Comparison of ENCODE assay signal across 29 cellular contexts in the genomic region with DNA sequence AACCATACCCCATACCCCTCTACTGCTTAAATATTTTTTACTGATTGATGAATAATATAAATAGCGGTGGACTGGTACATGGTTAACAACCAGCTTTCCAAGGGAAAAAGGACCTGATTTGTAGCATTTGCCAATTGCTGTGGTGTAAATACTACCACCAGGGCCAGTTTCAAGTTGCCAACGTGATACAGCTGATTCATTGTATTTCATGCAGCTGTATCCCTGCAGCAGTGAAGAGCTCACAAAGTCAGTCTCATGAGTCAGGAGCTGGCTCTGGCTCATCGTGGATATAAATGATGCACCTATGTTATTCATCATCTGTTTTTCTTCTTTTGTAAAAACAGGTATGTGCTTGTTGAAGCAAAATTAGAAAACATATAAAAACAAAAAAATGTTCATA. TPM values are rescaled to one million over a fixed set of nuclear protein-coding genes. Genes with fewer than 3 reads are reported as not detected.
DNase-seq lines count a peak whose midpoint lies in the region; ATAC-seq and TF ChIP-seq lines count a peak whose summit lies in the region.
"Had no signal": no experiment of that assay in that cellular context is flagged by ENCODE, and none has a peak within 500 bp of the region (broad histone marks: within the 10 kb centered on the region; RNA-seq: fewer than 3 reads in every experiment).

No MANE protein-coding gene starts in this region.

- no peak overlapping the region for H3K4me2 ChIP-seq in GM23248 (ENCODE audit: unreplicated experiment)
- no peak overlapping the region for H3K4me2 ChIP-seq in PC-3 (ENCODE audit: low read length)

- WGBS in GM23248 (ENCODE audit: low coverage in 1 of 2, low lambda C conversion rate in 2 of 2, missing lambda C conversion rate in 2 of 2), 2 experiments: 42 to 56% methylated on average over 3 of the region's 3 CpGs

- H3K4me1 Mint-ChIP-seq in chondrocyte (ENCODE audit: low read depth): no peaks in the 10 kb centered on the region
- peaks cover 6% of the 10 kb centered on the region for H3K4me1 Mint-ChIP-seq in activated CD8-positive, alpha-beta memory T cell treated with anti-CD3 and anti-CD28 coated beads, Interleukin-2, amount 10 ng/mL, durations not matched to agents 7 days and 5 days
- H3K4me1 Mint-ChIP-seq: activated naive CD8-positive, alpha-beta T cell treated with anti-CD3 and anti-CD28 coated beads, Interleukin-2, amount 10 ng/mL, durations not matched to agents 7 days and 5 days; CD14-positive monocyte had no signal

- no peaks in the 10 kb centered on the region for H3K27me3 Mint-ChIP-seq in chondrocyte (ENCODE audit: low read depth)
- peaks cover 4% of the 10 kb centered on the region for H3K27me3 Mint-ChIP-seq in activated CD8-positive, alpha-beta memory T cell treated with anti-CD3 and anti-CD28 coated beads, Interleukin-2, amount 10 ng/mL, durations not matched to agents 7 days and 5 days

- no peaks in the 10 kb centered on the region for H3K27me3 ChIP-seq in GM23248 (replicated peaks; ENCODE audit: insufficient read depth)
- no peaks in the 10 kb centered on the region for H3K27me3 ChIP-seq in PC-3 (ENCODE audit: low read length)
- H3K27me3 ChIP-seq: thyroid gland had no signal

- TF ChIP-seq CTCF in PC-3 (conservative IDR thresholded peaks at IDR 0.05; ENCODE audit: low read depth, low read length) (no peak), cardiac fibroblast (IDR thresholded peaks at IDR 0.05; ENCODE audit: low read depth, low read length) (no peak), chondrocyte (IDR thresholded peaks at IDR 0.05) (no peak)

- POLR2A ChIA-PET in PC-3 (lab: Charles Lee; ENCODE audit: unreplicated experiment): interaction anchor here (0.6 kb wide), 1 partner anchor 691 kb away, joined by 3 read pairs; no protein-coding TSS in a partner anchor

- CTCF ChIA-PET in PC-3 (lab: Charles Lee): no interaction called here
- CTCF ChIA-PET in activated CD8-positive, alpha-beta memory T cell treated with anti-CD3 and anti-CD28 coated beads, Interleukin-2, amount 10 ng/mL, durations not matched to agents 7 days and 5 days (lab: Charles Lee): interaction anchor here (0.7 kb wide), 1 partner anchor 139 kb away, joined by 3 read pairs; no protein-coding TSS in a partner anchor

- no peak overlapping the region for H2AFZ ChIP-seq in GM23248
- no peak overlapping the region for H2AFZ ChIP-seq in PC-3 (ENCODE audit: low read length)

- H3K4me1 ChIP-seq in GM23248 (ENCODE audit: insufficient read depth) (no peaks in the 10 kb centered on the region), PC-3 (ENCODE audit: insufficient read depth, low read length) (peaks cover 7% of the 10 kb centered on the region)
- H3K4me1 ChIP-seq: thyroid gland had no signal

- H3K4me3 Mint-ChIP-seq in chondrocyte (ENCODE audit: unreplicated experiment): no peak overlapping the region
- H3K4me3 Mint-ChIP-seq in activated CD8-positive, alpha-beta memory T cell treated with anti-CD3 and anti-CD28 coated beads, Interleukin-2, amount 10 ng/mL, durations not matched to agents 7 days and 5 days: no peak overlapping the region
- H3K4me3 Mint-ChIP-seq: activated naive CD8-positive, alpha-beta T cell treated with anti-CD3 and anti-CD28 coated beads, Interleukin-2, amount 10 ng/mL, durations not matched to agents 7 days and 5 days; CD14-positive monocyte; stimulated activated naive CD8-positive, alpha-beta T cell treated with anti-CD3 and anti-CD28 coated beads, Interleukin-15, amount 100 ng/mL, for 72 hours had no signal

- no peaks in the 10 kb centered on the region for H3K36me3 ChIP-seq in GM23248 (ENCODE audit: low read depth)
- no peaks in the 10 kb centered on the region for H3K36me3 ChIP-seq in PC-3 (ENCODE audit: low read depth, low read length)
- H3K36me3 ChIP-seq: thyroid gland had no signal

- H3K9me2 ChIP-seq in GM23248 (ENCODE audit: insufficient read depth) (no peaks in the 10 kb centered on the region), PC-3 (replicated peaks; ENCODE audit: low read length) (no peaks in the 10 kb centered on the region)

- H3K27ac Mint-ChIP-seq in chondrocyte (ENCODE audit: unreplicated experiment): no peak overlapping the region
- H3K27ac Mint-ChIP-seq in activated CD8-positive, alpha-beta memory T cell treated with anti-CD3 and anti-CD28 coated beads, Interleukin-2, amount 10 ng/mL, durations not matched to agents 7 days and 5 days: no peak overlapping the region
- H3K27ac Mint-ChIP-seq: CD14-positive monocyte; progenitor cell of endocrine pancreas; stimulated activated naive CD8-positive, alpha-beta T cell treated with anti-CD3 and anti-CD28 coated beads, Interleukin-15, amount 100 ng/mL, for 72 hours had no signal

- no TSS peak for BruUV-seq in PC-3 (replicated peaks; lab: Mats Ljungman, UMichigan)

- H3K79me2 ChIP-seq in GM23248 (ENCODE audit: insufficient read depth) (no peaks in the 10 kb centered on the region), PC-3 (ENCODE audit: low read length) (no peaks in the 10 kb centered on the region)

- H3K27ac ChIP-seq in GM23248 (no peak overlapping the region), PC-3 (ENCODE audit: low read length) (no peak overlapping the region)
- H3K27ac ChIP-seq: thyroid gland had no signal

- in situ Hi-C loops in GM23248 (cut with MboI): no loop called here

- no peaks in the 10 kb centered on the region for H3K36me3 Mint-ChIP-seq in chondrocyte (ENCODE audit: low read depth)
- H3K36me3 Mint-ChIP-seq in activated CD8-positive, alpha-beta memory T cell treated with anti-CD3 and anti-CD28 coated beads, Interleukin-2, amount 10 ng/mL, durations not matched to agents 7 days and 5 days: no peaks in the 10 kb centered on the region
- H3K36me3 Mint-ChIP-seq: activated naive CD8-positive, alpha-beta T cell treated with anti-CD3 and anti-CD28 coated beads, Interleukin-2, amount 10 ng/mL, durations not matched to agents 7 days and 5 days; CD14-positive monocyte had no signal

- H3K9me3 Mint-ChIP-seq in chondrocyte (ENCODE audit: low read depth): no peaks in the 10 kb centered on the region
- H3K9me3 Mint-ChIP-seq in activated CD8-positive, alpha-beta memory T cell treated with anti-CD3 and anti-CD28 coated beads, Interleukin-2, amount 10 ng/mL, durations not matched to agents 7 days and 5 days (ENCODE audit: low read depth): no peaks in the 10 kb centered on the region
- H3K9me3 Mint-ChIP-seq: activated naive CD8-positive, alpha-beta T cell treated with anti-CD3 and anti-CD28 coated beads, Interleukin-2, amount 10 ng/mL, durations not matched to agents 7 days and 5 days; stimulated activated naive CD8-positive, alpha-beta T cell treated with anti-CD3 and anti-CD28 coated beads, Interleukin-15, amount 100 ng/mL, for 72 hours had no signal

- 0 out of 2 replicates have a peak, but pooled peaks have one; percentile 21 for ATAC-seq in PC-3
- no peak for ATAC-seq in activated CD8-positive, alpha-beta memory T cell treated with anti-CD3 and anti-CD28 coated beads, Interleukin-2, amount 10 ng/mL, durations not matched to agents 7 days and 5 days
- ATAC-seq: Right ventricle myocardium inferior; sciatic nerve; stimulated activated naive CD8-positive, alpha-beta T cell treated with anti-CD3 and anti-CD28 coated beads, Interleukin-15, amount 100 ng/mL, for 72 hours had no signal

- H4K20me1 ChIP-seq in GM23248 (ENCODE audit: insufficient read depth): no peaks in the 10 kb centered on the region
- no peaks in the 10 kb centered on the region for H4K20me1 ChIP-seq in PC-3 (ENCODE audit: low read length)

- H3K9ac ChIP-seq in GM23248 (no peak overlapping the region), PC-3 (ENCODE audit: low read length) (no peak overlapping the region)

- DNase-seq in GM23248: peak; percentile 56
- peak; percentile 61 for DNase-seq in PC-3
- DNase-seq in cardiac fibroblast (ENCODE audit: low read depth in 2 of 2): peak; percentile 7 to 65
- peak; percentile 56 for DNase-seq in iris pigment epithelial cell (ENCODE audit: low read depth)
- DNase-seq in chondrocyte (ENCODE audit: low spot score): no peak
- no peak for DNase-seq in activated CD8-positive, alpha-beta memory T cell treated with anti-CD3 and anti-CD28 coated beads, Interleukin-2, amount 10 ng/mL, durations not matched to agents 7 days and 5 days
- DNase-seq in activated naive CD4-positive, alpha-beta T cell (lab: John Stamatoyannopoulos, UW): no peak
- no peak for DNase-seq in NAMALWA (ENCODE audit: low spot score)
- DNase-seq: activated CD4-positive, alpha-beta T cell treated with anti-CD3 and anti-CD28 coated beads, Interleukin-2, amount 50 U/mL, for 4 hours; activated CD4-positive, CD25-positive, alpha-beta regulatory T cell; activated naive CD8-positive, alpha-beta T cell treated with anti-CD3 and anti-CD28 coated beads, Interleukin-2, amount 10 ng/mL, durations not matched to agents 7 days and 5 days; cerebellar nuclear complex; erythroblast; glutamatergic neuron; kidney glomerular epithelial cell; NCI-H1048; NCI-H1930; NCI-H2227 treated with DMSO at 0.1 percent for 48 hours; stimulated activated CD4-positive, alpha-beta T cell treated with anti-CD3 and anti-CD28 coated beads, Interleukin-15, amount 100 ng/mL, for 24 hours; stimulated activated naive CD8-positive, alpha-beta T cell treated with anti-CD3 and anti-CD28 coated beads, Interleukin-15, amount 100 ng/mL, for 72 hours; T1000; thyroid gland had no signal

- H3F3A ChIP-seq in GM23248 (ENCODE audit: insufficient read depth): no peaks in the 10 kb centered on the region
- no peaks in the 10 kb centered on the region for H3F3A ChIP-seq in PC-3 (ENCODE audit: low read length, unreplicated experiment)

- H3K9me3 ChIP-seq in GM23248 (ENCODE audit: low read depth): no peaks in the 10 kb centered on the region
- H3K9me3 ChIP-seq in PC-3 (ENCODE audit: low read length): no peaks in the 10 kb centered on the region
- H3K9me3 ChIP-seq: thyroid gland had no signal

- no peak overlapping the region for H3K4me3 ChIP-seq in GM23248
- H3K4me3 ChIP-seq in PC-3 (ENCODE audit: low read length): no peak overlapping the region
- no peak overlapping the region for H3K4me3 ChIP-seq in cardiac fibroblast (replicated peaks in 1 of 2; ENCODE audit: low read depth in 2 of 2, low read length in 2 of 2)
- H3K4me3 ChIP-seq: thyroid gland had no signal

- intact Hi-C loops in PC-3 (cut with micrococcal nuclease): no loop called here

RNA-seq across cellular contexts. Expression of gene CALML5, which starts 15.2 kb away (rescaled TPM):
- not detected in 2 replicates for total RNA-seq in GM23248 (2014; rRNA removed; shearing (Covaris generic))
- polyA plus RNA-seq in GM23248 (2016; fragmentation: Nextera tagmentation; extraction: Ambion mirVana): not detected in 2 replicates
- total RNA-seq in PC-3 (2014; rRNA removed) (not detected in 2 replicates), chondrocyte (not detected in 3 replicates)
- not detected for total RNA-seq in activated CD8-positive, alpha-beta memory T cell treated with anti-CD3 and anti-CD28 coated beads, Interleukin-2, amount 10 ng/mL, durations not matched to agents 7 days and 5 days
- total RNA-seq: activated naive CD8-positive, alpha-beta T cell treated with anti-CD3 and anti-CD28 coated beads, Interleukin-2, amount 10 ng/mL, durations not matched to agents 7 days and 5 days; H4; lung microvascular endothelial cell; progenitor cell of endocrine pancreas; Right ventricle myocardium inferior; sciatic nerve; thyroid gland had no signal
- polyA plus RNA-seq: AG04450, CD14-positive monocyte had no signal

RNA-seq across cellular contexts. Expression of gene CALML3, which starts 40.6 kb away (rescaled TPM):
- total RNA-seq in GM23248 (2014; rRNA removed; shearing (Covaris generic)): not detected in 2 replicates
- not detected in 2 replicates for polyA plus RNA-seq in GM23248 (2016; fragmentation: Nextera tagmentation; extraction: Ambion mirVana)
- total RNA-seq in PC-3 (2014; rRNA removed) (not detected in 2 replicates), chondrocyte (not detected in 3 replicates)
- not detected for total RNA-seq in activated CD8-positive, alpha-beta memory T cell treated with anti-CD3 and anti-CD28 coated beads, Interleukin-2, amount 10 ng/mL, durations not matched to agents 7 days and 5 days
- total RNA-seq: activated naive CD8-positive, alpha-beta T cell treated with anti-CD3 and anti-CD28 coated beads, Interleukin-2, amount 10 ng/mL, durations not matched to agents 7 days and 5 days; H4; lung microvascular endothelial cell; progenitor cell of endocrine pancreas; Right ventricle myocardium inferior; sciatic nerve had no signal
- polyA plus RNA-seq: AG04450, CD14-positive monocyte had no signal

Comparison
In these comparisons a context has a peak if more than half of its experiments do, and no peak if none do; other contexts are left out.
1. DNase-seq: peak in GM23248 (single experiment), PC-3 (single experiment), cardiac fibroblast (2 of 2) and iris pigment epithelial cell (single experiment); none in chondrocyte (single experiment), activated CD8-positive, alpha-beta memory T cell treated with anti-CD3 and anti-CD28 coated beads, Interleukin-2, amount 10 ng/mL, durations not matched to agents 7 days and 5 days (single experiment), activated naive CD4-positive, alpha-beta T cell (0 of 4) and NAMALWA (single experiment).